Comparison of ENCODE assay signal across 1 cellular context in genomic region chr20:38888059-38888831, GRCh38.
TF ChIP-seq lines count a peak whose summit lies in the region.

No MANE protein-coding gene starts in this region.

TF ChIP-seq in HepG2, 621 proteins besides CTCF, POLR2A, EP300 and RAD21 (continued from another document and continues in another):
- no peak for TF ChIP-seq ZNF318 (CRISPR knock-in tag; IDR thresholded peaks at IDR 0.05)
- TF ChIP-seq MYPOP (CRISPR knock-in tag; IDR thresholded peaks at IDR 0.05) = no peak
- peak; percentile 79; the same call in 1 of the 2 replicates for TF ChIP-seq ZNF225 (CRISPR knock-in tag; IDR thresholded peaks at IDR 0.05)
- TF ChIP-seq SAP130 (CRISPR knock-in tag; IDR thresholded peaks at IDR 0.05; ENCODE audit: low read depth) = no peak
- TF ChIP-seq HDAC2 (CRISPR knock-in tag; IDR thresholded peaks at IDR 0.05) = peak; percentile 54; the same call in 1 of the 2 replicates
- TF ChIP-seq ZNF710 (CRISPR knock-in tag; IDR thresholded peaks at IDR 0.05; ENCODE audit: borderline replicate concordance) = no peak
- TF ChIP-seq BORCS8-MEF2B (CRISPR knock-in tag; IDR thresholded peaks at IDR 0.05) = 0 out of 2 replicates have a peak, but pooled peaks have one; percentile 23
- TF ChIP-seq ZNF883 (CRISPR knock-in tag; IDR thresholded peaks at IDR 0.05; ENCODE audit: not compliant biosample characterization) = peak; percentile 66
- no peak for TF ChIP-seq ZBTB40 (IDR thresholded peaks at IDR 0.05)
- no peak for TF ChIP-seq ZBTB40 (CRISPR knock-in tag; IDR thresholded peaks at IDR 0.05)
- no peak for TF ChIP-seq ZNF740 (CRISPR knock-in tag; IDR thresholded peaks at IDR 0.05)
- peak; percentile 57; the same call in 1 of the 2 replicates for TF ChIP-seq HNF4G (IDR thresholded peaks at IDR 0.05; ENCODE audit: borderline replicate concordance, low read depth, low read length)
- peak; percentile 76 for TF ChIP-seq HNF4G (CRISPR knock-in tag; IDR thresholded peaks at IDR 0.05; ENCODE audit: borderline replicate concordance, low read depth)
- no peak for TF ChIP-seq ERF (CRISPR knock-in tag; IDR thresholded peaks at IDR 0.05)
- TF ChIP-seq PHF20 (CRISPR knock-in tag; IDR thresholded peaks at IDR 0.05) = no peak
- TF ChIP-seq ZBTB20 (CRISPR knock-in tag; IDR thresholded peaks at IDR 0.05; ENCODE audit: borderline replicate concordance, low read depth) = no peak
- TF ChIP-seq SALL1 (CRISPR knock-in tag; IDR thresholded peaks at IDR 0.05) = peak; percentile 69; the same call in 1 of the 2 replicates
- no peak for TF ChIP-seq YEATS2 (CRISPR knock-in tag; IDR thresholded peaks at IDR 0.05; ENCODE audit: borderline replicate concordance)
- TF ChIP-seq ZNF230 (CRISPR knock-in tag; IDR thresholded peaks at IDR 0.05) = 0 out of 2 replicates have a peak, but pooled peaks have one; percentile 38
- no peak for TF ChIP-seq NR2F6 (IDR thresholded peaks at IDR 0.05)
- no peak for TF ChIP-seq NR2F6 (CRISPR knock-in tag; IDR thresholded peaks at IDR 0.05)
- 0 out of 2 replicates have a peak, but pooled peaks have one; percentile 69 for TF ChIP-seq ZSCAN25 (CRISPR knock-in tag; IDR thresholded peaks at IDR 0.05)
- TF ChIP-seq NCOA1 (CRISPR knock-in tag; IDR thresholded peaks at IDR 0.05) = no peak
- 0 out of 2 replicates have a peak, but pooled peaks have one; percentile 23 for TF ChIP-seq SRY (CRISPR knock-in tag; IDR thresholded peaks at IDR 0.05)
- TF ChIP-seq CBFB (CRISPR knock-in tag; IDR thresholded peaks at IDR 0.05) = no peak
- peak; percentile 81; the same call in 1 of the 2 replicates for TF ChIP-seq FUBP1 (CRISPR knock-in tag; IDR thresholded peaks at IDR 0.05; ENCODE audit: borderline replicate concordance)
- peak; percentile 59; the same call in 1 of the 2 replicates for TF ChIP-seq ZNF292 (CRISPR knock-in tag; IDR thresholded peaks at IDR 0.05; ENCODE audit: borderline replicate concordance, low read depth)
- no peak for TF ChIP-seq CREBL2 (CRISPR knock-in tag; IDR thresholded peaks at IDR 0.05; ENCODE audit: borderline replicate concordance)
- TF ChIP-seq POGZ (CRISPR knock-in tag; IDR thresholded peaks at IDR 0.05) = 0 out of 2 replicates have a peak, but pooled peaks have one; percentile 35
- no peak for TF ChIP-seq ZNF879 (CRISPR knock-in tag; IDR thresholded peaks at IDR 0.05)
- no peak for TF ChIP-seq ZSCAN20 (CRISPR knock-in tag; IDR thresholded peaks at IDR 0.05; ENCODE audit: borderline replicate concordance)
- no peak for TF ChIP-seq ZNF260 (CRISPR knock-in tag; IDR thresholded peaks at IDR 0.05; ENCODE audit: borderline replicate concordance, low read depth)
- peak; percentile 22; the same call in 1 of the 2 replicates for TF ChIP-seq FOXC1 (CRISPR knock-in tag; IDR thresholded peaks at IDR 0.05; ENCODE audit: borderline replicate concordance)
